ENCODE assay signal across 8 cellular contexts in the genomic region with DNA sequence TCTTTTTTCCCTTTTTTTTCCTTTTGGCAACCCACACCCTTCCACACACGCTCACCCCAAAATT. TPM values are rescaled to one million over a fixed set of nuclear protein-coding genes. Genes with fewer than 3 reads are reported as not detected.
A peak's percentile ranks its signal among the peaks of the same experiment; 100 is the strongest.
DNase-seq lines count a peak whose midpoint lies in the region; ATAC-seq and TF ChIP-seq lines count a peak whose summit lies in the region.

TSS of gene NLK (plus strand) at position 21 of the 64 bp plus-strand sequence. CDS start 197 bp downstream, outside the sequence.

- H3K9me3 ChIP-seq in AG04450 (ENCODE audit: control insufficient read depth, insufficient read depth, low read length) (peaks cover 4% of the 10 kb centered on the region; the same call in 1 of the 2 replicates), endocrine pancreas (ENCODE audit: control insufficient read depth, low read length) (no peaks in the 10 kb centered on the region)

- H3K4me3 ChIP-seq in AG04450 (ENCODE audit: low read depth, low read length): peak within 1 kb of the TSS; percentile 81
- H3K4me3 ChIP-seq in NB4 (ENCODE audit: low read depth, low read length): peak within 1 kb of the TSS; percentile 72
- H3K4me3 ChIP-seq in endocrine pancreas (ENCODE audit: control insufficient read depth, insufficient read depth, low read length): peak within 1 kb of the TSS; percentile 79

- TF ChIP-seq CTCF in AG04450 (IDR thresholded peaks at IDR 0.05; ENCODE audit: low read depth, low read length) (no peak), NB4 (IDR thresholded peaks at IDR 0.05; ENCODE audit: low read depth, low read length) (no peak)

- H3K4me3 Mint-ChIP-seq in naive B cell: peak within 1 kb of the TSS; percentile 78 to 95 (median 88)

- no peak for DNase-seq in AG04450 (ENCODE audit: low read depth, low spot score)
- no peak for DNase-seq in NB4 (ENCODE audit: low read depth)
- DNase-seq in naive B cell: no peak
- no peak for DNase-seq in NCI-H69 (lab: John Stamatoyannopoulos, UW)
- no peak for DNase-seq in SHP77 (lab: John Stamatoyannopoulos, UW)
- no peak for DNase-seq in NCI-H2227 treated with DMSO at 0.1 percent for 48 hours (lab: John Stamatoyannopoulos, UW)
- DNase-seq in HK-2 (ENCODE audit: unreplicated experiment): no peak

- no peak for ATAC-seq in naive B cell (ENCODE audit: low read depth in 2 of 2)

- H3K27ac Mint-ChIP-seq in naive B cell: peak within 1 kb of the TSS; percentile 83 to 98 (median 88)

- no peak for TF ChIP-seq POLR2A in NB4 (IDR thresholded peaks at IDR 0.05; ENCODE audit: extremely low read depth, insufficient read length)

- H3K4me1 ChIP-seq in endocrine pancreas (ENCODE audit: control insufficient read depth, insufficient read depth, low read length): peaks cover 29% of the 10 kb centered on the region

- peaks cover 0 to 15% (median 0%) of the 10 kb centered on the region in 3 donors for H3K27me3 Mint-ChIP-seq in naive B cell

- no peaks in the 10 kb centered on the region for H3K27me3 ChIP-seq in AG04450 (ENCODE audit: control insufficient read depth, insufficient read depth, low read length)
- H3K27me3 ChIP-seq in endocrine pancreas (ENCODE audit: control insufficient read depth, insufficient read depth, low read length): no peaks in the 10 kb centered on the region

- peaks cover 0 to 4% (median 0%) of the 10 kb centered on the region in 7 donors for H3K9me3 Mint-ChIP-seq in naive B cell

- no peaks in the 10 kb centered on the region for H3K36me3 Mint-ChIP-seq in naive B cell

- peak within 1 kb of the TSS; percentile 69 for H3K9ac ChIP-seq in endocrine pancreas (ENCODE audit: control insufficient read depth, insufficient read depth, low read length)

- peak within 1 kb of the TSS; percentile 67 for H3K27ac ChIP-seq in AG04450 (ENCODE audit: low read depth, low read length)

- CTCF ChIA-PET in AG04450 (lab: Charles Lee): no interaction called here

- H3K4me1 Mint-ChIP-seq in naive B cell: peaks cover 46 to 78% (median 63%) of the 10 kb centered on the region in 3 donors

- no peaks in the 10 kb centered on the region for H3K36me3 ChIP-seq in endocrine pancreas (ENCODE audit: control insufficient read depth, insufficient read depth, low read length)

- POLR2A ChIA-PET in AG04450 (lab: Yijun Ruan, JAX): interaction anchor here (0.9 kb wide), 1 partner anchor 116 kb away, joined by 4 read pairs; no protein-coding TSS in a partner anchor

RNA-seq across cellular contexts. Expression of gene NLK, which starts in this region (rescaled TPM):
- polyA plus RNA-seq in AG04450 (2011; rRNA removed) (24.5 and 24.6 TPM in 2 replicates), naive B cell (ENCODE audit: low read depth in 6 of 6) (1 to 10 TPM; 1.3 to 6.9 (median 2.0) TPM)
- polyA minus RNA-seq in AG04450 (2011; rRNA and poly(A)+ RNA removed): 48.8 and 59.2 TPM in 2 replicates
